ENCODE assay signal across 8 cellular contexts in genomic region chr1:51296379-51297357, GRCh38. TPM values are rescaled to one million over a fixed set of nuclear protein-coding genes. Genes with fewer than 3 reads are reported as not detected.
DNase-seq lines count a peak whose midpoint lies in the region; ATAC-seq and TF ChIP-seq lines count a peak whose summit lies in the region.

No MANE protein-coding gene starts in this region.

- no peaks in the 10 kb centered on the region for H3K36me3 ChIP-seq in tibial nerve

- H3K4me3 Mint-ChIP-seq in activated naive CD4-positive, alpha-beta T cell treated with anti-CD3 and anti-CD28 coated beads, Interleukin-2, amount 50 U/mL, for 24 hours = peak overlapping the region; percentile 74

- TF ChIP-seq POLR2A in NB4 (IDR thresholded peaks at IDR 0.05; ENCODE audit: extremely low read depth, insufficient read length) = no peak
- TF ChIP-seq POLR2A in tibial nerve (IDR thresholded peaks at IDR 0.05) = no peak

- peak; percentile 48 for ATAC-seq in GM21825 (IDR thresholded peaks at IDR 0.05; ENCODE audit: unreplicated experiment)
- ATAC-seq in Right ventricle myocardium superior (ENCODE audit: poor library complexity) = peak; percentile 92

- H3K27me3 Mint-ChIP-seq in activated naive CD4-positive, alpha-beta T cell treated with anti-CD3 and anti-CD28 coated beads, Interleukin-2, amount 50 U/mL, for 24 hours = no peaks in the 10 kb centered on the region

- no peaks in the 10 kb centered on the region for H3K9me3 Mint-ChIP-seq in activated naive CD4-positive, alpha-beta T cell treated with anti-CD3 and anti-CD28 coated beads, Interleukin-2, amount 50 U/mL, for 24 hours

- peak; percentile 92 for TF ChIP-seq CTCF in NB4 (IDR thresholded peaks at IDR 0.05; ENCODE audit: low read depth, low read length)
- TF ChIP-seq CTCF in tibial nerve (IDR thresholded peaks at IDR 0.05) = peak; percentile 87 to 96 (median 94)

- DNase-seq in DMS 273 treated with DMSO at 0.1 percent for 48 hours (lab: John Stamatoyannopoulos, UW) (peak; percentile 35), NB4 (ENCODE audit: low read depth) (peak; percentile 72), SKM-1 (lab: John Stamatoyannopoulos, UW; ENCODE audit: unreplicated experiment) (peak; percentile 15), Right ventricle myocardium superior (peak; percentile 92), pons (ENCODE audit: low spot score) (peak; percentile 69), tibial nerve (ENCODE audit: low spot score in 2 of 2) (peak; percentile 70 to 87)

- no peak overlapping the region for H3K27ac Mint-ChIP-seq in activated naive CD4-positive, alpha-beta T cell treated with anti-CD3 and anti-CD28 coated beads, Interleukin-2, amount 50 U/mL, for 24 hours

- WGBS in tibial nerve, 2 donors = 28 to 48% methylated on average over 20 to 33 of the region's 33 CpGs

- H3K4me3 ChIP-seq in NB4 (ENCODE audit: low read depth, low read length) (no peak overlapping the region), tibial nerve (peak overlapping the region; percentile 28 to 56 (median 47))

- no peaks in the 10 kb centered on the region for H3K9me3 ChIP-seq in tibial nerve

- H3K4me1 ChIP-seq in tibial nerve = peaks cover 0 to 13% (median 6%) of the 10 kb centered on the region in 4 donors

- peak in 1 of 2 donors; percentile 30 for TF ChIP-seq EP300 in tibial nerve (IDR thresholded peaks at IDR 0.05)

- H3K36me3 Mint-ChIP-seq in activated naive CD4-positive, alpha-beta T cell treated with anti-CD3 and anti-CD28 coated beads, Interleukin-2, amount 50 U/mL, for 24 hours = no peaks in the 10 kb centered on the region

- intact Hi-C loops in Right ventricle myocardium superior (cut with DNase I) = loop anchor here (10.0 kb wide), 2 partner anchors 62 to 102 kb away; partner anchors contain the start of gene RNF11

- H3K4me1 Mint-ChIP-seq in activated naive CD4-positive, alpha-beta T cell treated with anti-CD3 and anti-CD28 coated beads, Interleukin-2, amount 50 U/mL, for 24 hours = peaks cover 21% of the 10 kb centered on the region

- no peaks in the 10 kb centered on the region for H3K27me3 ChIP-seq in tibial nerve

- peak overlapping the region in 1 of 4 donors; percentile 31 for H3K27ac ChIP-seq in tibial nerve

RNA-seq across cellular contexts. Expression of gene TTC39A, which starts 33.7 kb away (rescaled TPM):
- total RNA-seq in Right ventricle myocardium superior = 19.4 TPM
- total RNA-seq in tibial nerve = 1 to 10 TPM in 1 of 4 donors, under 1 TPM in 2, not detected in 1; 0.20 to 2.4 (median 0.84) TPM

Comparison
In these comparisons a context has a peak if more than half of its experiments do, and no peak if none do; other contexts are left out.
1. DNase-seq: peak in every context shown above with its lines; median percentile 92 in Right ventricle myocardium superior; 78 in tibial nerve; 72 in NB4; 69 in pons; 35 in DMS 273 treated with DMSO at 0.1 percent for 48 hours; 15 in SKM-1.